In genomic region chr22:24011735-24012068, GRCh38 we compare ENCODE assay signal across 7 cellular contexts. TPM values are rescaled to one million over a fixed set of nuclear protein-coding genes. Genes with fewer than 3 reads are reported as not detected.
DNase-seq lines count a peak whose midpoint lies in the region; ATAC-seq and TF ChIP-seq lines count a peak whose summit lies in the region.
"Had no signal": no experiment of that assay in that cellular context is flagged by ENCODE, and none has a peak within 500 bp of the region (broad histone marks: within the 10 kb centered on the region; RNA-seq: fewer than 3 reads in every experiment).

No MANE protein-coding gene starts in this region.

- H3K9me2 ChIP-seq in hepatocyte (replicated peaks; ENCODE audit: insufficient read depth) = no peaks in the 10 kb centered on the region

- H3K27me3 ChIP-seq in NT2/D1 (ENCODE audit: insufficient read depth, insufficient read length) (peaks cover 3% of the 10 kb centered on the region), hepatocyte (no peaks in the 10 kb centered on the region)

- no peak for ATAC-seq in sciatic nerve

- 2% methylated on average over 10 of the region's 10 CpGs for WGBS in hepatocyte (ENCODE audit: low lambda C conversion rate, missing lambda C conversion rate)
- WGBS in urinary bladder = under 1% methylated on average over 10 of the region's 10 CpGs

- H3K9me3 ChIP-seq in NT2/D1 (ENCODE audit: insufficient read depth, low read length) (peaks cover 6% of the 10 kb centered on the region; the same call in 1 of the 2 replicates), hepatocyte (ENCODE audit: low read depth) (no peaks in the 10 kb centered on the region)

- H3K9ac ChIP-seq in NT2/D1 (ENCODE audit: insufficient read length, low read depth) = peak overlapping the region; percentile 88

- H3K27ac ChIP-seq in hepatocyte = peak overlapping the region; percentile 81
- no peak overlapping the region for H3K27ac ChIP-seq in urinary bladder (ENCODE audit: low read depth)

- no peaks in the 10 kb centered on the region for H4K20me1 ChIP-seq in hepatocyte (ENCODE audit: insufficient read depth, poor library complexity, severe bottlenecking)

- no peak for TF ChIP-seq CTCF in hepatocyte (IDR thresholded peaks at IDR 0.05; ENCODE audit: poor library complexity)

- H3K4me3 ChIP-seq in NT2/D1 (ENCODE audit: insufficient read length, low read depth) (peak overlapping the region; percentile 69), hepatocyte (peak overlapping the region; percentile 72), urinary bladder (ENCODE audit: low read depth, low read length) (peak overlapping the region; percentile 81)

- peaks cover 53% of the 10 kb centered on the region for H3K79me2 ChIP-seq in hepatocyte

- intact Hi-C loops in sciatic nerve (cut with DNase I) = no loop called here

- no peaks in the 10 kb centered on the region for H3K4me1 ChIP-seq in NT2/D1 (ENCODE audit: insufficient read depth, insufficient read length)
- peaks cover 12% of the 10 kb centered on the region for H3K4me1 ChIP-seq in hepatocyte (ENCODE audit: insufficient read depth)
- H3K4me1 ChIP-seq in urinary bladder (ENCODE audit: insufficient read depth) = no peaks in the 10 kb centered on the region

- peak overlapping the region; percentile 71 for H2AFZ ChIP-seq in hepatocyte

- H3K4me2 ChIP-seq in hepatocyte = peak overlapping the region; percentile 83

- peak; percentile 57 for DNase-seq in DMS53 (lab: John Stamatoyannopoulos, UW)
- no peak for DNase-seq in NT2/D1 (ENCODE audit: low read depth, low spot score)
- no peak for DNase-seq in hepatocyte (ENCODE audit: low spot score)
- no peak for DNase-seq in DMS114 treated with DMSO at 0.1 percent for 48 hours (lab: John Stamatoyannopoulos, UW; ENCODE audit: unreplicated experiment)
- DNase-seq in sciatic nerve (ENCODE audit: low spot score) = no peak

- H3K36me3 ChIP-seq in NT2/D1 (ENCODE audit: insufficient read depth, insufficient read length, low read length) (no peaks in the 10 kb centered on the region), hepatocyte (replicated peaks; ENCODE audit: insufficient read depth, low read depth) (no peaks in the 10 kb centered on the region), urinary bladder (ENCODE audit: insufficient read depth) (no peaks in the 10 kb centered on the region)

RNA-seq across cellular contexts. Expression of gene CABIN1, which starts 0.6 kb away (rescaled TPM):
- total RNA-seq in hepatocyte (24.7 and 34.5 TPM in 2 replicates), urinary bladder (34.2 TPM), sciatic nerve (67.2 TPM)
- polyA plus RNA-seq in hepatocyte (20.9 and 21.7 TPM in 2 replicates), urinary bladder (39.0 TPM)

RNA-seq across cellular contexts. Expression of gene GSTT4, which starts 6.4 kb away (rescaled TPM):
- total RNA-seq in hepatocyte = not detected in 2 replicates
- not detected in 2 replicates for polyA plus RNA-seq in hepatocyte
- not detected for total RNA-seq in urinary bladder
- not detected for polyA plus RNA-seq in urinary bladder
- total RNA-seq in sciatic nerve = not detected
- total RNA-seq: NCI-H460 had no signal

RNA-seq across cellular contexts. Expression of gene GSTT2, which starts 31.8 kb away (rescaled TPM):
- total RNA-seq in hepatocyte (not detected in 2 replicates), urinary bladder (not detected), sciatic nerve (not detected)
- polyA plus RNA-seq in hepatocyte (0.15 TPM in 1 of 2 replicates, not detected in the other), urinary bladder (5.7 TPM)
- total RNA-seq: NCI-H460 had no signal

RNA-seq across cellular contexts. Expression of gene DDT, which starts 37.5 kb away (rescaled TPM):
- total RNA-seq in hepatocyte (136 and 143 TPM in 2 replicates), urinary bladder (71.1 TPM), sciatic nerve (57.8 TPM)
- polyA plus RNA-seq in hepatocyte (213 and 223 TPM in 2 replicates), urinary bladder (232 TPM)

RNA-seq across cellular contexts. Expression of gene DDTL, which starts 45.0 kb away (rescaled TPM):
- not detected in 2 replicates for total RNA-seq in hepatocyte
- 4.7 and 7.2 TPM in 2 replicates for polyA plus RNA-seq in hepatocyte
- total RNA-seq in urinary bladder = 3.0 TPM
- 6.3 TPM for polyA plus RNA-seq in urinary bladder
- 4.0 TPM for total RNA-seq in sciatic nerve
